In the genomic region with DNA sequence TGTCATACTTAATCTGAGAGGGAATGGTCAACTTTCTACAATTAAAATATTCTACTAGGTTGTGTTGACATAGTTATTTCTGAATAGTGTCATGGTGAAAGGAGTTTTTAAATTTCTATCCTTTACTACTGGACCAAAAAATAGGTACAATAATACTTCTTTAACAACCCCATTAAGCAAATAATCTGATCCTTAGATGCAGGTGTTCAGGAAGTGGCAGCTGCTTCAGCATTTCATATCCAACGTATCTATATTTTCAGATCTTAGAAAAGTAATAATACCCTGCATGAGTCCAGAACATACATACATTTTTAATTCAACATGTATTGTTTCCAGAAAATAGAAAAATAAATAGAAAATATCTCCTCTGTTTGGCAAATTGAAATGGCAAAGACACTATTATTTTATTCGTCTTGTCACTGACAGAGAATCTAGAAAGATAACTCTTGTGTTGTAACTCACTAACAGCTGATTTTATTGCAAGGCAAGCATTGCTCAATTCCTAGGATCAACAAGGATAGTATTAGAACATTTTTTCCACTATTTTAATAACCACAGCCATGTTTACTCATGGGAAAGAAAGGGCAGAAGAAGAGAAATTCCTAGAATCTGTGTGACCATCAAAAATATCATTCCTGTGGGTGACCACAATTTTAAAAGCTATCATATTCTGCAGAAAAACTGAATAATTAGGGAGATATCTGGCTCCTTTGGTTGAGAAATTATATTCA, we compare ENCODE assay signal across 18 cellular contexts.
"Had no signal": no experiment of that assay in that cellular context is flagged by ENCODE, and none has a peak within 500 bp of the region (broad histone marks: within the 10 kb centered on the region; RNA-seq: fewer than 3 reads in every experiment).

No MANE protein-coding gene starts in this region.

- H3K36me3 ChIP-seq: neural progenitor cell, ovary, right lobe of liver, stomach, thoracic aorta, upper lobe of right lung had no signal

- H3K9me3 ChIP-seq: ovary, right lobe of liver, thoracic aorta, upper lobe of right lung had no signal

- H3K4me2 ChIP-seq: neural progenitor cell had no signal

- H2AFZ ChIP-seq: neural progenitor cell had no signal

- H3K4me1 Mint-ChIP-seq: activated naive CD8-positive, alpha-beta T cell treated with anti-CD3 and anti-CD28 coated beads for 36 hours; brain; endodermal cell; naive B cell; neural progenitor cell had no signal

- H3K4me3 Mint-ChIP-seq: activated naive CD8-positive, alpha-beta T cell treated with anti-CD3 and anti-CD28 coated beads for 36 hours; brain; dendritic cell treated with granulocyte-macrophage colony-stimulating factor and Interleukin-4, amounts not matched to agents 40 ng/mL and 50 ng/mL, for 4 days; endodermal cell; naive B cell; neural progenitor cell had no signal

- H3K27me3 ChIP-seq: neural progenitor cell, ovary, right lobe of liver, stomach, upper lobe of right lung had no signal

- H3K4me3 ChIP-seq: neural progenitor cell, ovary, right lobe of liver, stomach, thoracic aorta, upper lobe of right lung had no signal

- H3K27me3 Mint-ChIP-seq: activated naive CD8-positive, alpha-beta T cell treated with anti-CD3 and anti-CD28 coated beads for 36 hours; brain; dendritic cell treated with granulocyte-macrophage colony-stimulating factor and Interleukin-4, amounts not matched to agents 40 ng/mL and 50 ng/mL, for 4 days; naive B cell had no signal

- H3K9me3 Mint-ChIP-seq: endodermal cell, neural progenitor cell had no signal

- H3K9ac ChIP-seq: neural progenitor cell had no signal

- H3K27ac ChIP-seq: neural progenitor cell, ovary, right lobe of liver, stomach, thoracic aorta, upper lobe of right lung had no signal

- H3K4me1 ChIP-seq: neural progenitor cell, right lobe of liver, stomach, upper lobe of right lung had no signal

- H3K27ac Mint-ChIP-seq: activated naive CD8-positive, alpha-beta T cell treated with anti-CD3 and anti-CD28 coated beads for 36 hours; brain; dendritic cell treated with granulocyte-macrophage colony-stimulating factor and Interleukin-4, amounts not matched to agents 40 ng/mL and 50 ng/mL, for 4 days; endodermal cell; naive B cell; neural progenitor cell had no signal

- DNase-seq: activated CD4-positive, alpha-beta T cell treated with anti-CD3 and anti-CD28 coated beads, Interleukin-2, amount 50 U/mL, for 1 hour; activated CD8-positive, alpha-beta memory T cell treated with anti-CD3 and anti-CD28 coated beads for 24 hours; activated naive CD8-positive, alpha-beta T cell treated with anti-CD3 and anti-CD28 coated beads for 36 hours; amygdala; cerebellar nuclear complex; endodermal cell; islet precursor cell; naive B cell; ovary; right lobe of liver; stimulated activated CD4-positive, alpha-beta T cell treated with anti-CD3 and anti-CD28 coated beads, Interleukin-2, amount 100 ng/mL, for 24 hours; stomach; T-helper 9 cell; upper lobe of right lung had no signal

- H3K36me3 Mint-ChIP-seq: activated naive CD8-positive, alpha-beta T cell treated with anti-CD3 and anti-CD28 coated beads for 36 hours; brain; naive B cell; neural progenitor cell had no signal
